Comparison of ENCODE assay signal across 25 cellular contexts in the genomic region with DNA sequence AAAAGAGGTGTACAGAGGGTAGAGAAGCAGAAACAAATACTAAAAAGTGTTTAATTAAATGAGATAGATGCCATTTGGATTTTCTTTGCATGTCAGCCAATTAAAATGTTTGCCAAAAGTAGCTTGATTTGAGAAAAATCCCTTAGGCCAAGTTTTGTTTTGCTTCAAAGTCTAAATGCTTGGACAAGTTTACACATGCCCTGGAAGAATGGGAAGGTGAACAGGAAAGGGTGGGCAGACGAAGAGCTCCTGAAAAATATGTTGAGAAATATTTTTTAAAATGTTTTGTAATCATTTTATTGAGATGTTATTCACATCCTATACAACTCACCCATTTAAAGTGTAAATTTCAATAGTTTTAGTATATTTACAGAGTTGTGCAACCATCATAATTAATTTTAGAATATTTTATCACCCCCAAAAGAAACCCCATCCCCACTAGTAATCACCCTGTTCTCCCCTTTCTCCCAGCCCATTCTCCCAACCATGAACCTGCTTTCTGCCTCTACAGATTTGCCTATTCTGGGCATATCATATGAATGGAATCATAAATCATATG.
"Had no signal": no experiment of that assay in that cellular context is flagged by ENCODE, and none has a peak within 500 bp of the region (broad histone marks: within the 10 kb centered on the region; RNA-seq: fewer than 3 reads in every experiment).

No MANE protein-coding gene starts in this region.

- H3K36me3 Mint-ChIP-seq: activated naive CD8-positive, alpha-beta T cell treated with anti-CD3 and anti-CD28 coated beads for 36 hours had no signal

- H3K36me3 ChIP-seq: brain microvascular endothelial cell, WERI-Rb-1 had no signal

- DNase-seq: activated CD4-positive, alpha-beta T cell treated with anti-CD3 and anti-CD28 coated beads for 4 hours; activated CD8-positive, alpha-beta memory T cell treated with anti-CD3 and anti-CD28 coated beads, Interleukin-2, amount 50 U/mL, for 4 hours; activated CD8-positive, alpha-beta T cell treated with anti-CD3 and anti-CD28 coated beads for 36 hours; activated gamma-delta T cell treated with Interleukin-2 at 50 U/mL for 16 hours; activated naive CD4-positive, alpha-beta T cell treated with anti-CD3 and anti-CD28 coated beads, Interleukin-2, amount 10 ng/mL, durations not matched to agents 7 days and 5 days; activated naive CD8-positive, alpha-beta T cell treated with anti-CD3 and anti-CD28 coated beads for 36 hours; activated T-cell treated with anti-CD3 and anti-CD28 coated beads, Interleukin-2, amount 50 U/mL, for 72 hours; brain microvascular endothelial cell; caudate nucleus; Kasumi-1; NCI-H1092 treated with DMSO at 0.1 percent for 48 hours; NCI-H1417 treated with DMSO at 0.1 percent for 48 hours; NCI-H1694; NCI-H2029 treated with DMSO at 0.1 percent for 48 hours; NCI-H345; NCI-H524; SIG-M5; T-helper 17 cell; T-helper 9 cell; WERI-Rb-1 had no signal

- H3K27me3 ChIP-seq: brain microvascular endothelial cell had no signal

- H3K27ac Mint-ChIP-seq: activated CD8-positive, alpha-beta T cell treated with anti-CD3 and anti-CD28 coated beads for 36 hours; activated naive CD4-positive, alpha-beta T cell treated with anti-CD3 and anti-CD28 coated beads, Interleukin-2, amount 10 ng/mL, durations not matched to agents 7 days and 5 days; activated naive CD8-positive, alpha-beta T cell treated with anti-CD3 and anti-CD28 coated beads for 36 hours; activated T-cell treated with anti-CD3 and anti-CD28 coated beads, Interleukin-2, amount 50 U/mL, for 72 hours; activated T-helper 2 cell treated with anti-CD3 and anti-CD28 coated beads, Interferon-gamma antibody, Interleukin-2, Interleukin-4, amounts not matched to agents 10 μg/mL and 5 μg/mL and 100 μg/mL, durations not matched to agents 14 hours and 24 hours and 36 hours; T-helper 17 cell had no signal

- ATAC-seq: activated CD4-positive, CD25-positive, alpha-beta regulatory T cell treated with anti-CD3 and anti-CD28 coated beads, Interleukin-2, amount 50 U/mL, for 24 hours; activated CD8-positive, alpha-beta T cell treated with anti-CD3 and anti-CD28 coated beads for 36 hours; activated T-cell treated with anti-CD3 and anti-CD28 coated beads, Interleukin-2, amount 50 U/mL, for 72 hours; K562; T-helper 17 cell had no signal

- FAIRE-seq: K562, RCC 7860, TTC549 had no signal

- H3K27ac ChIP-seq: brain microvascular endothelial cell, WERI-Rb-1 had no signal

- H3K27me3 Mint-ChIP-seq: activated CD8-positive, alpha-beta T cell treated with anti-CD3 and anti-CD28 coated beads for 36 hours; activated naive CD4-positive, alpha-beta T cell treated with anti-CD3 and anti-CD28 coated beads, Interleukin-2, amount 10 ng/mL, durations not matched to agents 7 days and 5 days; T-helper 17 cell had no signal

- H3K4me1 Mint-ChIP-seq: activated naive CD8-positive, alpha-beta T cell treated with anti-CD3 and anti-CD28 coated beads for 36 hours had no signal

- H3K4me3 ChIP-seq: K562 had no signal

- H3K4me3 Mint-ChIP-seq: activated CD8-positive, alpha-beta T cell treated with anti-CD3 and anti-CD28 coated beads for 36 hours; activated naive CD4-positive, alpha-beta T cell treated with anti-CD3 and anti-CD28 coated beads, Interleukin-2, amount 10 ng/mL, durations not matched to agents 7 days and 5 days; activated naive CD8-positive, alpha-beta T cell treated with anti-CD3 and anti-CD28 coated beads for 36 hours; activated T-cell treated with anti-CD3 and anti-CD28 coated beads, Interleukin-2, amount 50 U/mL, for 72 hours; T-helper 17 cell had no signal

- H3K9me3 Mint-ChIP-seq: activated CD8-positive, alpha-beta T cell treated with anti-CD3 and anti-CD28 coated beads for 36 hours; activated naive CD4-positive, alpha-beta T cell treated with anti-CD3 and anti-CD28 coated beads, Interleukin-2, amount 10 ng/mL, durations not matched to agents 7 days and 5 days; activated naive CD8-positive, alpha-beta T cell treated with anti-CD3 and anti-CD28 coated beads for 36 hours; activated T-cell treated with anti-CD3 and anti-CD28 coated beads, Interleukin-2, amount 50 U/mL, for 72 hours had no signal
